1 cellular context compared by ENCODE assay signal in genomic region chr9:33101104-33101951, GRCh38.
TF ChIP-seq lines count a peak whose summit lies in the region.

No MANE protein-coding gene starts in this region.

TF ChIP-seq in HepG2, 621 proteins besides CTCF, POLR2A, EP300 and RAD21:
- TF ChIP-seq, protein P1, sequence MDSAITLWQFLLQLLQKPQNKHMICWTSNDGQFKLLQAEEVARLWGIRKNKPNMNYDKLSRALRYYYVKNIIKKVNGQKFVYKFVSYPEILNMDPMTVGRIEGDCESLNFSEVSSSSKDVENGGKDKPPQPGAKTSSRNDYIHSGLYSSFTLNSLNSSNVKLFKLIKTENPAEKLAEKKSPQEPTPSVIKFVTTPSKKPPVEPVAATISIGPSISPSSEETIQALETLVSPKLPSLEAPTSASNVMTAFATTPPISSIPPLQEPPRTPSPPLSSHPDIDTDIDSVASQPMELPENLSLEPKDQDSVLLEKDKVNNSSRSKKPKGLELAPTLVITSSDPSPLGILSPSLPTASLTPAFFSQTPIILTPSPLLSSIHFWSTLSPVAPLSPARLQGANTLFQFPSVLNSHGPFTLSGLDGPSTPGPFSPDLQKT (CRISPR knock-in tag; IDR thresholded peaks at IDR 0.05; ENCODE audit: borderline replicate concordance): no peak
- TF ChIP-seq USF2 (IDR thresholded peaks at IDR 0.05; ENCODE audit: low read depth, low read length) (no peak), USF2 (CRISPR knock-in tag; IDR thresholded peaks at IDR 0.05; ENCODE audit: borderline replicate concordance) (no peak), RAD51 (IDR thresholded peaks at IDR 0.05; ENCODE audit: borderline replicate concordance) (no peak), ZNF18 (CRISPR knock-in tag; IDR thresholded peaks at IDR 0.05; ENCODE audit: insufficient replicate concordance) (no peak), DBP (CRISPR knock-in tag; IDR thresholded peaks at IDR 0.05; ENCODE audit: not compliant biosample characterization) (no peak), TBX2 (CRISPR knock-in tag; IDR thresholded peaks at IDR 0.05; ENCODE audit: borderline replicate concordance) (no peak), ATAD3A (CRISPR knock-in tag; IDR thresholded peaks at IDR 0.05) (no peak), ZNF350 (CRISPR knock-in tag; IDR thresholded peaks at IDR 0.05; ENCODE audit: borderline replicate concordance, low read depth) (no peak), SYNCRIP (IDR thresholded peaks at IDR 0.05; ENCODE audit: insufficient read depth, low read depth, low read length) (no peak), ZBTB44 (CRISPR knock-in tag; IDR thresholded peaks at IDR 0.05) (no peak), KDM2A (CRISPR knock-in tag; IDR thresholded peaks at IDR 0.05; ENCODE audit: borderline replicate concordance, low read depth) (no peak), ZNF329 (CRISPR knock-in tag; IDR thresholded peaks at IDR 0.05; ENCODE audit: low read depth) (no peak), TOPORS (CRISPR knock-in tag; IDR thresholded peaks at IDR 0.05) (no peak), CBFB (CRISPR knock-in tag; IDR thresholded peaks at IDR 0.05) (no peak), SMAD9 (CRISPR knock-in tag; IDR thresholded peaks at IDR 0.05) (no peak), ZNF24 (IDR thresholded peaks at IDR 0.05) (no peak), ZBTB20 (CRISPR knock-in tag; IDR thresholded peaks at IDR 0.05; ENCODE audit: borderline replicate concordance, low read depth) (no peak), ATF7-NPFF (CRISPR knock-in tag; IDR thresholded peaks at IDR 0.05; ENCODE audit: low read depth) (no peak)
- TF ChIP-seq, protein P2, sequence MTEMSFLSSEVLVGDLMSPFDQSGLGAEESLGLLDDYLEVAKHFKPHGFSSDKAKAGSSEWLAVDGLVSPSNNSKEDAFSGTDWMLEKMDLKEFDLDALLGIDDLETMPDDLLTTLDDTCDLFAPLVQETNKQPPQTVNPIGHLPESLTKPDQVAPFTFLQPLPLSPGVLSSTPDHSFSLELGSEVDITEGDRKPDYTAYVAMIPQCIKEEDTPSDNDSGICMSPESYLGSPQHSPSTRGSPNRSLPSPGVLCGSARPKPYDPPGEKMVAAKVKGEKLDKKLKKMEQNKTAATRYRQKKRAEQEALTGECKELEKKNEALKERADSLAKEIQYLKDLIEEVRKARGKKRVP (CRISPR knock-in tag; IDR thresholded peaks at IDR 0.05): no peak
TF ChIP-seq in HepG2: peak in this region for 0.
